ENCODE assay signal across 11 cellular contexts in genomic region chr4:109462297-109462696, GRCh38. TPM values are rescaled to one million over a fixed set of nuclear protein-coding genes. Genes with fewer than 3 reads are reported as not detected.
DNase-seq lines count a peak whose midpoint lies in the region; ATAC-seq and TF ChIP-seq lines count a peak whose summit lies in the region.
"Had no signal": no experiment of that assay in that cellular context is flagged by ENCODE, and none has a peak within 500 bp of the region (broad histone marks: within the 10 kb centered on the region; RNA-seq: fewer than 3 reads in every experiment).

No MANE protein-coding gene starts in this region.

- peak overlapping the region; percentile 17 for H3K27ac Mint-ChIP-seq in activated CD4-positive, alpha-beta T cell treated with anti-CD3 and anti-CD28 coated beads, Interleukin-2, amount 10 ng/mL, durations not matched to agents 24 days and 14 days
- H3K27ac Mint-ChIP-seq in activated CD4-positive, alpha-beta T cell treated with anti-CD3 and anti-CD28 coated beads for 36 hours: no peak overlapping the region

- H3K4me1 Mint-ChIP-seq in activated CD4-positive, alpha-beta T cell treated with anti-CD3 and anti-CD28 coated beads, Interleukin-2, amount 10 ng/mL, durations not matched to agents 24 days and 14 days: peaks cover 9% of the 10 kb centered on the region
- peaks cover 14% of the 10 kb centered on the region for H3K4me1 Mint-ChIP-seq in activated CD4-positive, alpha-beta T cell treated with anti-CD3 and anti-CD28 coated beads for 36 hours

- POLR2A ChIA-PET in activated CD4-positive, alpha-beta T cell treated with anti-CD3 and anti-CD28 coated beads for 36 hours (lab: Charles Lee): no interaction called here

- no peak for DNase-seq in activated CD4-positive, alpha-beta T cell treated with anti-CD3 and anti-CD28 coated beads, Interleukin-2, amount 10 ng/mL, durations not matched to agents 24 days and 14 days
- no peak for DNase-seq in activated CD4-positive, alpha-beta T cell treated with anti-CD3 and anti-CD28 coated beads for 36 hours
- DNase-seq in OCI-M1 (lab: John Stamatoyannopoulos, UW) (peak; percentile 79), coronary artery (ENCODE audit: low spot score) (no peak), COLO668 (lab: John Stamatoyannopoulos, UW; ENCODE audit: unreplicated experiment) (no peak)
- DNase-seq: activated naive CD4-positive, alpha-beta T cell treated with anti-CD3 and anti-CD28 coated beads, Interleukin-2, amount 50 U/mL, for 16 hours; effector CD8-positive, alpha-beta T cell; NCI-H1694 treated with DMSO at 0.1 percent for 48 hours had no signal

- no peak overlapping the region for H3K4me3 ChIP-seq in neutrophil (ENCODE audit: low read depth in 1 of 2, low read length in 1 of 2)
- no peak overlapping the region for H3K4me3 ChIP-seq in coronary artery

- H3K4me3 Mint-ChIP-seq in activated CD4-positive, alpha-beta T cell treated with anti-CD3 and anti-CD28 coated beads, Interleukin-2, amount 10 ng/mL, durations not matched to agents 24 days and 14 days: no peak overlapping the region
- no peak overlapping the region for H3K4me3 Mint-ChIP-seq in activated CD4-positive, alpha-beta T cell treated with anti-CD3 and anti-CD28 coated beads for 36 hours

- peak overlapping the region; percentile 7 for H3K27ac ChIP-seq in neutrophil
- no peak overlapping the region for H3K27ac ChIP-seq in coronary artery

- H3K9me3 Mint-ChIP-seq in activated CD4-positive, alpha-beta T cell treated with anti-CD3 and anti-CD28 coated beads, Interleukin-2, amount 10 ng/mL, durations not matched to agents 24 days and 14 days: no peaks in the 10 kb centered on the region
- H3K9me3 Mint-ChIP-seq in activated CD4-positive, alpha-beta T cell treated with anti-CD3 and anti-CD28 coated beads for 36 hours (ENCODE audit: low read depth): no peaks in the 10 kb centered on the region

- H3K27me3 Mint-ChIP-seq in activated CD4-positive, alpha-beta T cell treated with anti-CD3 and anti-CD28 coated beads, Interleukin-2, amount 10 ng/mL, durations not matched to agents 24 days and 14 days: no peaks in the 10 kb centered on the region
- H3K27me3 Mint-ChIP-seq in activated CD4-positive, alpha-beta T cell treated with anti-CD3 and anti-CD28 coated beads for 36 hours: no peaks in the 10 kb centered on the region

- TF ChIP-seq CTCF in neutrophil (IDR thresholded peaks at IDR 0.05): no peak
- TF ChIP-seq CTCF in coronary artery (IDR thresholded peaks at IDR 0.05): no peak

- H3K27me3 ChIP-seq in neutrophil: no peaks in the 10 kb centered on the region

- no peaks in the 10 kb centered on the region for H3K9me3 ChIP-seq in neutrophil

- no peak for ATAC-seq in activated CD4-positive, alpha-beta T cell treated with anti-CD3 and anti-CD28 coated beads for 36 hours
- ATAC-seq in HG02588 (IDR thresholded peaks at IDR 0.05; ENCODE audit: unreplicated experiment) (peak; percentile 77), HG02852 (IDR thresholded peaks at IDR 0.05; ENCODE audit: unreplicated experiment) (no peak)

- H3K36me3 ChIP-seq in neutrophil: peaks cover 38% of the 10 kb centered on the region

- H3K36me3 Mint-ChIP-seq in activated CD4-positive, alpha-beta T cell treated with anti-CD3 and anti-CD28 coated beads, Interleukin-2, amount 10 ng/mL, durations not matched to agents 24 days and 14 days (ENCODE audit: low read depth): peaks cover 28% of the 10 kb centered on the region
- peaks cover 31% of the 10 kb centered on the region for H3K36me3 Mint-ChIP-seq in activated CD4-positive, alpha-beta T cell treated with anti-CD3 and anti-CD28 coated beads for 36 hours (ENCODE audit: low read depth)

- CTCF ChIA-PET in activated CD4-positive, alpha-beta T cell treated with anti-CD3 and anti-CD28 coated beads for 36 hours (lab: Charles Lee): interaction anchor here (1.2 to 1.7 kb wide), 4 partner anchors 11 to 342 kb away, joined by 3 to 4 read pairs (median 3); no protein-coding TSS in a partner anchor

- H3K4me1 ChIP-seq in neutrophil (ENCODE audit: control insufficient read depth in 1 of 2, insufficient read depth in 1 of 2, low read depth in 1 of 2, low read length in 1 of 2): peaks cover 0 to 4% of the 10 kb centered on the region in 2 experiments

- intact Hi-C loops in activated CD4-positive, alpha-beta T cell treated with anti-CD3 and anti-CD28 coated beads, Interleukin-2, amount 10 ng/mL, durations not matched to agents 24 days and 14 days (cut with micrococcal nuclease): no loop called here
- intact Hi-C loops in activated CD4-positive, alpha-beta T cell treated with anti-CD3 and anti-CD28 coated beads for 36 hours (cut with DNase I, micrococcal nuclease): no loop called here

RNA-seq across cellular contexts. Expression of gene SEC24B, which starts 28.7 kb away (rescaled TPM):
- 32.5 and 33.6 TPM in 2 replicates for total RNA-seq in activated CD4-positive, alpha-beta T cell treated with anti-CD3 and anti-CD28 coated beads, Interleukin-2, amount 10 ng/mL, durations not matched to agents 24 days and 14 days
- total RNA-seq in activated CD4-positive, alpha-beta T cell treated with anti-CD3 and anti-CD28 coated beads for 36 hours: 10 to 100 TPM; 24.6 to 35.9 TPM
